ENCODE assay signal across 20 cellular contexts in the genomic region with DNA sequence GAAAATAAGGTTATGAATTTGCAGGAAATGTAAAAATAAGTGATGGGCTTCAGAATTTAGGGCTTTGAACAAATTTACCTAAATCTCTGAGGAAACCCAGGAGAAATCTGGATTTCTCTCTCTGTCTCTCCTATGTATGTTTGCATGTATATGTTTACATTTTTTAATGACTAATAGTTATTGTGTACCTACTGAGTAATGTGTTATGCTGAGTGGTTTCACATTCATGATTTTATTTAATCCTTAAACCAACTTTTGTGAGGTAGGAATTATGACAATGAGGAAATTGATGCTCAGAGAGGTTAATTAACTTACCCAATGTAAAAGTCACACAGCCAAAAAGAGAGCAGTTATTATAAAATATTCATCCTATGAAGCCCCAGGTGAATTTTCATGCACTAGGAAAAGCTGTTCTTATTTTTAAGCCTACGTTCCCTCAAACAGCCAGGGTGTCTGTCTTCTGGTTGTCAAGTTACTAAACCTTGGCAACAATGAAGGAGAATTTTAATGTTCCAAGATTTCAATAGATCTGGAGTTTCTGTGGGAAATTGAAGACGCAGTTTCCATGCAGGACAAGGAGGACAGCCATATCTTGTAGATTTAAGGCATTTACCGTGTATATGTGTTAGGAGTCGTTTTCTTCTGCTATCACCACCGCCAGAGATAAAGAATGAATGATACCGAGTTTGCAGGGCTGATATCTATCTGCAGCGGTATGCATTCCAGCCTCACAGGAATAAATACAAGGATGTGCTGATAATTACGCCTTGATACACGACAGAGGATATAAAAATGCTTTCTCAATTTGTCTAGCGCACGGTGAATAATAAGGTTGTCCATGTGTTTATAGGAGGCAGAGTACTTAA.
"Had no signal": no experiment of that assay in that cellular context is flagged by ENCODE, and none has a peak within 500 bp of the region (broad histone marks: within the 10 kb centered on the region; RNA-seq: fewer than 3 reads in every experiment).

No MANE protein-coding gene starts in this region.

- H3K9me3 ChIP-seq: body of pancreas, colonic mucosa, heart right ventricle, left lung, testis, upper lobe of left lung had no signal

- DNase-seq: activated CD4-positive, alpha-beta memory T cell treated with anti-CD3 and anti-CD28 coated beads, Interleukin-2, amount 10 ng/mL, durations not matched to agents 7 days and 5 days; activated CD4-positive, alpha-beta T cell treated with anti-CD3 and anti-CD28 coated beads, Interleukin-2, amount 10 ng/mL, durations not matched to agents 24 days and 14 days; activated gamma-delta T cell; activated naive CD4-positive, alpha-beta T cell treated with anti-CD3 and anti-CD28 coated beads, Interleukin-2, amount 50 U/mL, for 16 hours; activated naive CD8-positive, alpha-beta T cell treated with anti-CD3 and anti-CD28 coated beads, Interleukin-2, amount 50 U/mL, for 24 hours; stimulated activated CD4-positive, alpha-beta T cell treated with anti-CD3 and anti-CD28 coated beads, Interleukin-15, amount 100 ng/mL, for 24 hours; T-cell had no signal

- H3K4me3 Mint-ChIP-seq: activated CD4-positive, alpha-beta memory T cell treated with anti-CD3 and anti-CD28 coated beads, Interleukin-2, amount 10 ng/mL, durations not matched to agents 7 days and 5 days; activated CD4-positive, alpha-beta T cell treated with anti-CD3 and anti-CD28 coated beads, Interleukin-2, amount 10 ng/mL, durations not matched to agents 24 days and 14 days; activated naive CD8-positive, alpha-beta T cell treated with anti-CD3 and anti-CD28 coated beads, Interleukin-2, amount 50 U/mL, for 24 hours; natural killer cell treated with Interleukin-12 subunit alpha and Interleukin-12 subunit beta and Interleukin-15 and Interleukin-18, amount 100 ng/mL, for 72 hours; stimulated activated memory B cell treated with anti-CD40 and anti-IgM and Interleukin-4, amounts not matched to agents 10 μg/mL and 1 μg/mL and 100 μg/mL, for 72 hours; T-cell; T-helper 2 cell treated with Interferon-gamma antibody and Interleukin-4, amounts not matched to agents 5 μg/mL and 100 μg/mL, for 36 hours had no signal

- H3K4me1 ChIP-seq: colonic mucosa, testis, upper lobe of left lung had no signal

- H3K36me3 Mint-ChIP-seq: natural killer cell treated with Interleukin-12 subunit alpha and Interleukin-12 subunit beta and Interleukin-15 and Interleukin-18, amount 100 ng/mL, for 72 hours; stimulated activated memory B cell treated with anti-CD40 and anti-IgM and Interleukin-4, amounts not matched to agents 10 μg/mL and 1 μg/mL and 100 μg/mL, for 72 hours; T-cell had no signal

- H3K27ac Mint-ChIP-seq: activated CD4-positive, alpha-beta memory T cell treated with anti-CD3 and anti-CD28 coated beads, Interleukin-2, amount 10 ng/mL, durations not matched to agents 7 days and 5 days; activated CD4-positive, alpha-beta T cell treated with anti-CD3 and anti-CD28 coated beads, Interleukin-2, amount 10 ng/mL, durations not matched to agents 24 days and 14 days; activated naive CD8-positive, alpha-beta T cell treated with anti-CD3 and anti-CD28 coated beads, Interleukin-2, amount 50 U/mL, for 24 hours; natural killer cell treated with Interleukin-12 subunit alpha and Interleukin-12 subunit beta and Interleukin-15 and Interleukin-18, amount 100 ng/mL, for 72 hours; stimulated activated memory B cell treated with anti-CD40 and anti-IgM and Interleukin-4, amounts not matched to agents 10 μg/mL and 1 μg/mL and 100 μg/mL, for 72 hours; T-cell; T-helper 2 cell treated with Interferon-gamma antibody and Interleukin-4, amounts not matched to agents 5 μg/mL and 100 μg/mL, for 36 hours had no signal

- ATAC-seq: activated CD4-positive, CD25-positive, alpha-beta regulatory T cell treated with anti-CD3 and anti-CD28 coated beads, Interleukin-2, amount 50 U/mL, for 24 hours; activated naive CD8-positive, alpha-beta T cell treated with anti-CD3 and anti-CD28 coated beads, Interleukin-2, amount 50 U/mL, for 24 hours; natural killer cell treated with Interleukin-12 subunit alpha and Interleukin-12 subunit beta and Interleukin-15 and Interleukin-18, amount 100 ng/mL, for 72 hours; stimulated activated memory B cell treated with anti-CD40 and anti-IgM and Interleukin-4, amounts not matched to agents 10 μg/mL and 1 μg/mL and 100 μg/mL, for 72 hours; T-cell had no signal

- H3K36me3 ChIP-seq: colonic mucosa, heart right ventricle, left lung, upper lobe of left lung had no signal

- H3K4me1 Mint-ChIP-seq: activated CD4-positive, alpha-beta T cell treated with anti-CD3 and anti-CD28 coated beads, Interleukin-2, amount 10 ng/mL, durations not matched to agents 24 days and 14 days; activated naive CD8-positive, alpha-beta T cell treated with anti-CD3 and anti-CD28 coated beads, Interleukin-2, amount 50 U/mL, for 24 hours; stimulated activated memory B cell treated with anti-CD40 and anti-IgM and Interleukin-4, amounts not matched to agents 10 μg/mL and 1 μg/mL and 100 μg/mL, for 72 hours; T-cell had no signal

- H3K9me3 Mint-ChIP-seq: activated CD4-positive, alpha-beta memory T cell treated with anti-CD3 and anti-CD28 coated beads, Interleukin-2, amount 10 ng/mL, durations not matched to agents 7 days and 5 days; activated CD4-positive, alpha-beta T cell treated with anti-CD3 and anti-CD28 coated beads, Interleukin-2, amount 10 ng/mL, durations not matched to agents 24 days and 14 days; activated naive CD8-positive, alpha-beta T cell treated with anti-CD3 and anti-CD28 coated beads, Interleukin-2, amount 50 U/mL, for 24 hours; T-helper 2 cell treated with Interferon-gamma antibody and Interleukin-4, amounts not matched to agents 5 μg/mL and 100 μg/mL, for 36 hours had no signal

- H3K4me3 ChIP-seq: body of pancreas, colonic mucosa, heart right ventricle, left lung, lung, smooth muscle cell, testis, upper lobe of left lung had no signal

- H3K27me3 ChIP-seq: body of pancreas, colonic mucosa, left lung, testis, upper lobe of left lung had no signal

- H3K27ac ChIP-seq: body of pancreas, colonic mucosa, heart right ventricle, left lung, testis, upper lobe of left lung, VCaP had no signal
